Comparison of ENCODE assay signal across 8 cellular contexts in genomic region chr7:143288836-143289235, GRCh38. TPM values are rescaled to one million over a fixed set of nuclear protein-coding genes. Genes with fewer than 3 reads are reported as not detected.
A peak's percentile ranks its signal among the peaks of the same experiment; 100 is the strongest.
DNase-seq lines count a peak whose midpoint lies in the region; FAIRE-seq and TF ChIP-seq lines count a peak whose summit lies in the region.

No MANE protein-coding gene starts in this region.

- H3K4me3 ChIP-seq in bronchial epithelial cell (ENCODE audit: low read depth, low read length) (peak overlapping the region; percentile 84), mucosa of rectum (ENCODE audit: low read length in 2 of 2) (peak overlapping the region; percentile 95)

- H3K4me1 ChIP-seq in mucosa of rectum (ENCODE audit: control insufficient read depth in 2 of 2, insufficient read depth in 2 of 2, low read length in 2 of 2): peaks cover 40% of the 10 kb centered on the region in 2 donors

- DNase-seq in ELR (ENCODE audit: low read depth) (peak; percentile 45), bronchial epithelial cell (ENCODE audit: low read depth) (peak; percentile 28), HuH-7 (ENCODE audit: low spot score) (no peak), GM19238 (ENCODE audit: insufficient read length, low spot score) (no peak), occipital lobe (lab: John Stamatoyannopoulos, UW) (no peak), HTR-8/SVneo (ENCODE audit: insufficient read length, low spot score) (no peak)

- no peaks in the 10 kb centered on the region for H3K9me3 ChIP-seq in mucosa of rectum (ENCODE audit: control insufficient read depth in 2 of 2, low read length in 2 of 2)

- H3K27me3 ChIP-seq in bronchial epithelial cell (ENCODE audit: control insufficient read depth, insufficient read depth, low read length): no peaks in the 10 kb centered on the region
- H3K27me3 ChIP-seq in mucosa of rectum (ENCODE audit: control insufficient read depth in 2 of 2, insufficient read depth in 2 of 2, low read length in 2 of 2): no peaks in the 10 kb centered on the region

- H3K36me3 ChIP-seq in bronchial epithelial cell (ENCODE audit: control insufficient read depth, insufficient read depth, low read length): peaks cover 4% of the 10 kb centered on the region
- H3K36me3 ChIP-seq in mucosa of rectum (ENCODE audit: control insufficient read depth in 2 of 2, insufficient read depth in 2 of 2, low read length in 2 of 2): peaks cover 14 to 18% of the 10 kb centered on the region in 2 donors

- no peak for FAIRE-seq in bronchial epithelial cell (lab: Jason Lieb, UNC)
- FAIRE-seq in HTR-8/SVneo (lab: Jason Lieb, UNC): no peak

- peak overlapping the region; percentile 83 to 87 for H3K27ac ChIP-seq in mucosa of rectum (ENCODE audit: low read depth in 2 of 2, low read length in 2 of 2)

- no peak for TF ChIP-seq EP300 in Ishikawa (IDR thresholded peaks at IDR 0.05; ENCODE audit: borderline replicate concordance)

- peak overlapping the region; percentile 87 to 92 for H3K9ac ChIP-seq in mucosa of rectum (ENCODE audit: low read depth in 1 of 2, low read length in 2 of 2)

- TF ChIP-seq RAD21 in Ishikawa (IDR thresholded peaks at IDR 0.05; ENCODE audit: low read depth): no peak

- no peak for TF ChIP-seq CTCF in bronchial epithelial cell (IDR thresholded peaks at IDR 0.05; ENCODE audit: insufficient read depth, low read length, severe bottlenecking)

TF ChIP-seq in Ishikawa, 13 proteins besides CTCF, POLR2A, EP300 and RAD21:
- no peak for TF ChIP-seq MAX (IDR thresholded peaks at IDR 0.05)
- no peak for TF ChIP-seq YY1 (IDR thresholded peaks at IDR 0.05; ENCODE audit: low read depth)
- 0 out of 2 replicates have a peak, but pooled peaks have one; percentile 6 for TF ChIP-seq ZBTB7A (IDR thresholded peaks at IDR 0.05; ENCODE audit: low read depth)

RNA-seq across cellular contexts. Expression of gene CASP2, which starts 0.7 kb away (rescaled TPM):
- total RNA-seq in bronchial epithelial cell (6.8 and 9.6 TPM in 2 replicates), occipital lobe (20.7 TPM)

RNA-seq across cellular contexts. Expression of gene TMEM139, which starts 4.1 kb away (rescaled TPM):
- total RNA-seq in bronchial epithelial cell (1.0 and 3.7 TPM in 2 replicates), occipital lobe (0.31 TPM)

RNA-seq across cellular contexts. Expression of gene GSTK1, which starts 25.6 kb away (rescaled TPM):
- total RNA-seq in bronchial epithelial cell (60.6 and 69.9 TPM in 2 replicates), occipital lobe (36.0 TPM)

RNA-seq across cellular contexts. Expression of gene CLCN1, which starts 27.1 kb away (rescaled TPM):
- under 0.01 and 0.13 TPM in 2 replicates for total RNA-seq in bronchial epithelial cell
- total RNA-seq in occipital lobe: under 0.01 TPM

Comparison
In these comparisons a context has a peak if more than half of its experiments do, and no peak if none do; other contexts are left out.
1. DNase-seq: peak in ELR (single experiment) and bronchial epithelial cell (single experiment); none in HuH-7 (single experiment), GM19238 (single experiment), occipital lobe (single experiment) and HTR-8/SVneo (single experiment).